Comparison of ENCODE assay signal across 8 cellular contexts in genomic region chr14:73789996-73790581, GRCh38.
A peak's percentile ranks its signal among the peaks of the same experiment; 100 is the strongest.
DNase-seq lines count a peak whose midpoint lies in the region; ATAC-seq and TF ChIP-seq lines count a peak whose summit lies in the region.

No MANE protein-coding gene starts in this region.

- DNase-seq in MCF 10A (ENCODE audit: unreplicated experiment) (peak; percentile 51), stromal cell of bone marrow (ENCODE audit: low read depth) (peak; percentile 97), NCI-H226 (no peak), SIG-M5 (lab: John Stamatoyannopoulos, UW) (no peak), RKO (ENCODE audit: low spot score) (no peak)
- DNase-seq in activated CD4-positive, alpha-beta T cell treated with anti-CD3 and anti-CD28 coated beads for 48 hours: no peak

- POLR2A ChIA-PET in MCF 10A (lab: Yijun Ruan, JAX): interaction anchor here (0.7 to 13.1 kb wide), 6 partner anchors 9 to 66 kb away, joined by 3 to 480 read pairs (median 69); a partner anchor contains a TSS

- H3K27ac Mint-ChIP-seq in MCF 10A (ENCODE audit: low read depth, unreplicated experiment): peak overlapping the region; percentile 63

- H3K27me3 Mint-ChIP-seq in MCF 10A (ENCODE audit: insufficient read depth, unreplicated experiment): no peaks in the 10 kb centered on the region

- ATAC-seq in HG03342 (IDR thresholded peaks at IDR 0.05; ENCODE audit: unreplicated experiment): peak; percentile 34

- no peak overlapping the region for H3K4me3 Mint-ChIP-seq in MCF 10A (ENCODE audit: unreplicated experiment)

- no peaks in the 10 kb centered on the region for H3K9me3 Mint-ChIP-seq in MCF 10A (ENCODE audit: unreplicated experiment)

- CTCF ChIA-PET in MCF 10A (lab: Yijun Ruan, JAX): interaction anchor here (0.6 to 1.0 kb wide), 3 partner anchors 10 to 88 kb away, joined by 3 read pairs; no protein-coding TSS in a partner anchor

- no TSS peak for BruUV-seq in MCF 10A (replicated peaks; lab: Mats Ljungman, UMichigan)

- no peak for TF ChIP-seq CTCF in MCF 10A (IDR thresholded peaks at IDR 0.05; ENCODE audit: unreplicated experiment)

- no peaks in the 10 kb centered on the region for H3K36me3 Mint-ChIP-seq in MCF 10A (ENCODE audit: insufficient read depth, unreplicated experiment)

- intact Hi-C loops in MCF 10A (cut with micrococcal nuclease): loop anchor here (5.0 kb wide), 1 partner anchor 38 kb away; no protein-coding TSS in a partner anchor

- H3K4me1 Mint-ChIP-seq in MCF 10A (ENCODE audit: insufficient read depth, unreplicated experiment): peaks cover 46% of the 10 kb centered on the region

- H3K27me3 ChIP-seq in layer of hippocampus (ENCODE audit: control insufficient read depth, insufficient read depth, low read length): no peaks in the 10 kb centered on the region

- H3K27ac ChIP-seq in layer of hippocampus (ENCODE audit: low read depth, low read length): peak overlapping the region; percentile 93

Comparison
In these comparisons a context has a peak if more than half of its experiments do, and no peak if none do; other contexts are left out.
1. DNase-seq: peak in MCF 10A (single experiment) and stromal cell of bone marrow (single experiment); none in NCI-H226 (single experiment), activated CD4-positive, alpha-beta T cell treated with anti-CD3 and anti-CD28 coated beads for 48 hours (single experiment), SIG-M5 (single experiment) and RKO (single experiment).